In the genomic region with DNA sequence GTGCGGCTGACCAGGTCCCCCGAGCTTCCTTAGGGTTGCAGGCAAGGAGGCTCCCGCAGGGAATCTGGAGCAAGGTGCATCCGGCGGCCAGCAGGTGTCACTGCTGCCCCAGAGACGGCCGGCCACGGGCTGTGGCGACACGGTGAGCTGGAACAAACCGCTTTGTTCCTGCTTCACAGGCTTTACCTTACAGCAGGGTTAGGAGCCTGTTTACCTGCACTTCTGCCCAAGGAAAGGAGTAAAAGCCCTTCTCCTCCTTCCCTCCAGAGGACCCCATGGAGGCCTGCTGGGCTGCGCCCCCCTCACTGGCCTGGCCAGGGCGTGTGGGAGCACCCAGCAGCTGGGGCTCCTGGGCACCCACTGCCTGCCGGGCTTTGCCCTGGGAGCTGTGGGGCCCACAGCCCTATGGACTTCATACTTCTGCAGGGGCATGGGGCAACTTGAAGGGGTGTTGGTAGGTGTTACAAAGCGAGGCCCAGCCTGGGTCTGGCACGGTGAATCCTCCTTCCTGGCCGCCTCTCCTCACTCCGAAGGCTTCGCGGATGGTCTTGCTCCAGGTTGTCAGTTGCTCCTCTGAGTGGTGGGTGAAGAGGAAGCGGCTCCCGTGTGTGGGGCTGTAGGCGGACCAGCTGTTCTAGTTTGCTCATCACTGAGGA, we compare ENCODE assay signal across 1 cellular context.
TF ChIP-seq lines count a peak whose summit lies in the region.

No MANE protein-coding gene starts in this region.

TF ChIP-seq in HEK293, 187 proteins besides CTCF, POLR2A, EP300 and RAD21 (continued from another document and continues in another):
- TF ChIP-seq, protein P1, sequence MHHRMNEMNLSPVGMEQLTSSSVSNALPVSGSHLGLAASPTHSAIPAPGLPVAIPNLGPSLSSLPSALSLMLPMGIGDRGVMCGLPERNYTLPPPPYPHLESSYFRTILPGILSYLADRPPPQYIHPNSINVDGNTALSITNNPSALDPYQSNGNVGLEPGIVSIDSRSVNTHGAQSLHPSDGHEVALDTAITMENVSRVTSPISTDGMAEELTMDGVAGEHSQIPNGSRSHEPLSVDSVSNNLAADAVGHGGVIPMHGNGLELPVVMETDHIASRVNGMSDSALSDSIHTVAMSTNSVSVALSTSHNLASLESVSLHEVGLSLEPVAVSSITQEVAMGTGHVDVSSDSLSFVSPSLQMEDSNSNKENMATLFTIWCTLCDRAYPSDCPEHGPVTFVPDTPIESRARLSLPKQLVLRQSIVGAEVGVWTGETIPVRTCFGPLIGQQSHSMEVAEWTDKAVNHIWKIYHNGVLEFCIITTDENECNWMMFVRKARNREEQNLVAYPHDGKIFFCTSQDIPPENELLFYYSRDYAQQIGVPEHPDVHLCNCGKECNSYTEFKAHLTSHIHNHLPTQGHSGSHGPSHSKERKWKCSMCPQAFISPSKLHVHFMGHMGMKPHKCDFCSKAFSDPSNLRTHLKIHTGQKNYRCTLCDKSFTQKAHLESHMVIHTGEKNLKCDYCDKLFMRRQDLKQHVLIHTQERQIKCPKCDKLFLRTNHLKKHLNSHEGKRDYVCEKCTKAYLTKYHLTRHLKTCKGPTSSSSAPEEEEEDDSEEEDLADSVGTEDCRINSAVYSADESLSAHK (tag by site-specific recombination; IDR thresholded peaks at IDR 0.05), result no peak
- TF ChIP-seq ZSCAN16 (tag by site-specific recombination; IDR thresholded peaks at IDR 0.05), result no peak
- no peak for TF ChIP-seq ZNF37A (tag by site-specific recombination; IDR thresholded peaks at IDR 0.05)
- no peak for TF ChIP-seq ZNF677 (tag by site-specific recombination; IDR thresholded peaks at IDR 0.05)
- no peak for TF ChIP-seq ZNF416 (tag by site-specific recombination; IDR thresholded peaks at IDR 0.05)
- TF ChIP-seq ZBTB7A (tag by site-specific recombination; IDR thresholded peaks at IDR 0.05; ENCODE audit: low read depth), result no peak
- TF ChIP-seq ZNF341 (tag by site-specific recombination; IDR thresholded peaks at IDR 0.05; ENCODE audit: low read depth), result no peak
- no peak for TF ChIP-seq YY1 (tag by site-specific recombination; IDR thresholded peaks at IDR 0.05)
- TF ChIP-seq BCL11B (tag by site-specific recombination; IDR thresholded peaks at IDR 0.05; ENCODE audit: low read depth), result no peak
- TF ChIP-seq ZNF335 (tag by site-specific recombination; conservative IDR thresholded peaks at IDR 0.05), result 0 out of 2 replicates have a peak, but pooled peaks have one; percentile 14
- TF ChIP-seq ZFHX2 (tag by site-specific recombination; conservative IDR thresholded peaks at IDR 0.05), result no peak; the same call in 1 of the 2 replicates
- TF ChIP-seq SP3 (tag by site-specific recombination; IDR thresholded peaks at IDR 0.05), result no peak
- no peak; the same call in 1 of the 2 replicates for TF ChIP-seq ZNF792 (tag by site-specific recombination; IDR thresholded peaks at IDR 0.05)
- TF ChIP-seq ZNF658 (tag by site-specific recombination; IDR thresholded peaks at IDR 0.05), result no peak
- no peak for TF ChIP-seq ZNF555 (tag by site-specific recombination; conservative IDR thresholded peaks at IDR 0.05)
- TF ChIP-seq ZNF146 (tag by site-specific recombination; IDR thresholded peaks at IDR 0.05), result no peak
- TF ChIP-seq, protein P2, sequence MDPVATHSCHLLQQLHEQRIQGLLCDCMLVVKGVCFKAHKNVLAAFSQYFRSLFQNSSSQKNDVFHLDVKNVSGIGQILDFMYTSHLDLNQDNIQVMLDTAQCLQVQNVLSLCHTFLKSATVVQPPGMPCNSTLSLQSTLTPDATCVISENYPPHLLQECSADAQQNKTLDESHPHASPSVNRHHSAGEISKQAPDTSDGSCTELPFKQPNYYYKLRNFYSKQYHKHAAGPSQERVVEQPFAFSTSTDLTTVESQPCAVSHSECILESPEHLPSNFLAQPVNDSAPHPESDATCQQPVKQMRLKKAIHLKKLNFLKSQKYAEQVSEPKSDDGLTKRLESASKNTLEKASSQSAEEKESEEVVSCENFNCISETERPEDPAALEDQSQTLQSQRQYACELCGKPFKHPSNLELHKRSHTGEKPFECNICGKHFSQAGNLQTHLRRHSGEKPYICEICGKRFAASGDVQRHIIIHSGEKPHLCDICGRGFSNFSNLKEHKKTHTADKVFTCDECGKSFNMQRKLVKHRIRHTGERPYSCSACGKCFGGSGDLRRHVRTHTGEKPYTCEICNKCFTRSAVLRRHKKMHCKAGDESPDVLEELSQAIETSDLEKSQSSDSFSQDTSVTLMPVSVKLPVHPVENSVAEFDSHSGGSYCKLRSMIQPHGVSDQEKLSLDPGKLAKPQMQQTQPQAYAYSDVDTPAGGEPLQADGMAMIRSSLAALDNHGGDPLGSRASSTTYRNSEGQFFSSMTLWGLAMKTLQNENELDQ (tag by site-specific recombination; IDR thresholded peaks at IDR 0.05; ENCODE audit: low read depth), result no peak
- TF ChIP-seq, protein P3, sequence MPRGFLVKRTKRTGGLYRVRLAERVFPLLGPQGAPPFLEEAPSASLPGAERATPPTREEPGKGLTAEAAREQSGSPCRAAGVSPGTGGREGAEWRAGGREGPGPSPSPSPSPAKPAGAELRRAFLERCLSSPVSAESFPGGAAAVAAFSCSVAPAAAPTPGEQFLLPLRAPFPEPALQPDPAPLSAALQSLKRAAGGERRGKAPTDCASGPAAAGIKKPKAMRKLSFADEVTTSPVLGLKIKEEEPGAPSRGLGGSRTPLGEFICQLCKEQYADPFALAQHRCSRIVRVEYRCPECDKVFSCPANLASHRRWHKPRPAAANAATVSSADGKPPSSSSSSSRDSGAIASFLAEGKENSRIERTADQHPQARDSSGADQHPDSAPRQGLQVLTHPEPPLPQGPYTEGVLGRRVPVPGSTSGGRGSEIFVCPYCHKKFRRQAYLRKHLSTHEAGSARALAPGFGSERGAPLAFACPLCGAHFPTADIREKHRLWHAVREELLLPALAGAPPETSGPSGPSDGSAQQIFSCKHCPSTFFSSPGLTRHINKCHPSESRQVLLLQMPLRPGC (tag by site-specific recombination; IDR thresholded peaks at IDR 0.05), result no peak
- no peak for TF ChIP-seq BCL11A (tag by site-specific recombination; IDR thresholded peaks at IDR 0.05; ENCODE audit: low read depth)
- TF ChIP-seq SCRT2 (tag by site-specific recombination; IDR thresholded peaks at IDR 0.05), result no peak
- TF ChIP-seq ZNF521 (tag by site-specific recombination; IDR thresholded peaks at IDR 0.05), result no peak
- TF ChIP-seq, protein P4, sequence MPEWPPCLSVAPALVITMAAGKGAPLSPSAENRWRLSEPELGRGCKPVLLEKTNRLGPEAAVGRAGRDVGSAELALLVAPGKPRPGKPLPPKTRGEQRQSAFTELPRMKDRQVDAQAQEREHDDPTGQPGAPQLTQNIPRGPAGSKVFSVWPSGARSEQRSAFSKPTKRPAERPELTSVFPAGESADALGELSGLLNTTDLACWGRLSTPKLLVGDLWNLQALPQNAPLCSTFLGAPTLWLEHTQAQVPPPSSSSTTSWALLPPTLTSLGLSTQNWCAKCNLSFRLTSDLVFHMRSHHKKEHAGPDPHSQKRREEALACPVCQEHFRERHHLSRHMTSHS (tag by site-specific recombination; IDR thresholded peaks at IDR 0.05), result no peak
- no peak for TF ChIP-seq MEIS1 (CRISPR knock-in tag; IDR thresholded peaks at IDR 0.05; ENCODE audit: borderline replicate concordance)
- no peak for TF ChIP-seq ZNF23 (tag by site-specific recombination; IDR thresholded peaks at IDR 0.05; ENCODE audit: borderline replicate concordance)
- TF ChIP-seq, protein P5, sequence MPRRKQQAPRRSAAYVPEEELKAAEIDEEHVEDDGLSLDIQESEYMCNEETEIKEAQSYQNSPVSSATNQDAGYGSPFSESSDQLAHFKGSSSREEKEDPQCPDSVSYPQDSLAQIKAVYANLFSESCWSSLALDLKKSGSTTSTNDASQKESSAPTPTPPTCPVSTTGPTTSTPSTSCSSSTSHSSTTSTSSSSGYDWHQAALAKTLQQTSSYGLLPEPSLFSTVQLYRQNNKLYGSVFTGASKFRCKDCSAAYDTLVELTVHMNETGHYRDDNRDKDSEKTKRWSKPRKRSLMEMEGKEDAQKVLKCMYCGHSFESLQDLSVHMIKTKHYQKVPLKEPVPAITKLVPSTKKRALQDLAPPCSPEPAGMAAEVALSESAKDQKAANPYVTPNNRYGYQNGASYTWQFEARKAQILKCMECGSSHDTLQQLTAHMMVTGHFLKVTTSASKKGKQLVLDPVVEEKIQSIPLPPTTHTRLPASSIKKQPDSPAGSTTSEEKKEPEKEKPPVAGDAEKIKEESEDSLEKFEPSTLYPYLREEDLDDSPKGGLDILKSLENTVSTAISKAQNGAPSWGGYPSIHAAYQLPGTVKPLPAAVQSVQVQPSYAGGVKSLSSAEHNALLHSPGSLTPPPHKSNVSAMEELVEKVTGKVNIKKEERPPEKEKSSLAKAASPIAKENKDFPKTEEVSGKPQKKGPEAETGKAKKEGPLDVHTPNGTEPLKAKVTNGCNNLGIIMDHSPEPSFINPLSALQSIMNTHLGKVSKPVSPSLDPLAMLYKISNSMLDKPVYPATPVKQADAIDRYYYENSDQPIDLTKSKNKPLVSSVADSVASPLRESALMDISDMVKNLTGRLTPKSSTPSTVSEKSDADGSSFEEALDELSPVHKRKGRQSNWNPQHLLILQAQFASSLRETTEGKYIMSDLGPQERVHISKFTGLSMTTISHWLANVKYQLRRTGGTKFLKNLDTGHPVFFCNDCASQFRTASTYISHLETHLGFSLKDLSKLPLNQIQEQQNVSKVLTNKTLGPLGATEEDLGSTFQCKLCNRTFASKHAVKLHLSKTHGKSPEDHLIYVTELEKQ (tag by site-specific recombination; IDR thresholded peaks at IDR 0.05; ENCODE audit: borderline replicate concordance), result no peak
- TF ChIP-seq ZNF629 (tag by site-specific recombination; IDR thresholded peaks at IDR 0.05), result no peak
- no peak for TF ChIP-seq GLIS2 (tag by site-specific recombination; IDR thresholded peaks at IDR 0.05)
- TF ChIP-seq ZNF133 (tag by site-specific recombination; IDR thresholded peaks at IDR 0.05), result no peak
- no peak for TF ChIP-seq ZNF670 (tag by site-specific recombination; IDR thresholded peaks at IDR 0.05; ENCODE audit: low read depth)
- TF ChIP-seq, protein P6, sequence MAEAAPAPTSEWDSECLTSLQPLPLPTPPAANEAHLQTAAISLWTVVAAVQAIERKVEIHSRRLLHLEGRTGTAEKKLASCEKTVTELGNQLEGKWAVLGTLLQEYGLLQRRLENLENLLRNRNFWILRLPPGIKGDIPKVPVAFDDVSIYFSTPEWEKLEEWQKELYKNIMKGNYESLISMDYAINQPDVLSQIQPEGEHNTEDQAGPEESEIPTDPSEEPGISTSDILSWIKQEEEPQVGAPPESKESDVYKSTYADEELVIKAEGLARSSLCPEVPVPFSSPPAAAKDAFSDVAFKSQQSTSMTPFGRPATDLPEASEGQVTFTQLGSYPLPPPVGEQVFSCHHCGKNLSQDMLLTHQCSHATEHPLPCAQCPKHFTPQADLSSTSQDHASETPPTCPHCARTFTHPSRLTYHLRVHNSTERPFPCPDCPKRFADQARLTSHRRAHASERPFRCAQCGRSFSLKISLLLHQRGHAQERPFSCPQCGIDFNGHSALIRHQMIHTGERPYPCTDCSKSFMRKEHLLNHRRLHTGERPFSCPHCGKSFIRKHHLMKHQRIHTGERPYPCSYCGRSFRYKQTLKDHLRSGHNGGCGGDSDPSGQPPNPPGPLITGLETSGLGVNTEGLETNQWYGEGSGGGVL (tag by site-specific recombination; IDR thresholded peaks at IDR 0.05), result no peak
- TF ChIP-seq, protein P7, sequence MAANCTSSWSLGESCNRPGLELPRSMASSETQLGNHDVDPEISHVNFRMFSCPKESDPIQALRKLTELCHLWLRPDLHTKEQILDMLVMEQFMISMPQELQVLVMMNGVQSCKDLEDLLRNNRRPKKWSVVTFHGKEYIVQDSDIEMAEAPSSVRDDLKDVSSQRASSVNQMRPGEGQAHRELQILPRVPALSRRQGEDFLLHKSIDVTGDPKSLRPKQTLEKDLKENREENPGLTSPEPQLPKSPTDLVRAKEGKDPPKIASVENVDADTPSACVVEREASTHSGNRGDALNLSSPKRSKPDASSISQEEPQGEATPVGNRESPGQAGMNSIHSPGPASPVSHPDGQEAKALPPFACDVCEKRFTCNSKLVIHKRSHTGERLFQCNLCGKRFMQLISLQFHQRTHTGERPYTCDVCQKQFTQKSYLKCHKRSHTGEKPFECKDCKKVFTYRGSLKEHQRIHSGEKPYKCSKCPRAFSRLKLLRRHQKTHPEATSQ (tag by site-specific recombination; IDR thresholded peaks at IDR 0.05), result no peak
- no peak for TF ChIP-seq OSR2 (tag by site-specific recombination; IDR thresholded peaks at IDR 0.05)
- TF ChIP-seq, protein P8, sequence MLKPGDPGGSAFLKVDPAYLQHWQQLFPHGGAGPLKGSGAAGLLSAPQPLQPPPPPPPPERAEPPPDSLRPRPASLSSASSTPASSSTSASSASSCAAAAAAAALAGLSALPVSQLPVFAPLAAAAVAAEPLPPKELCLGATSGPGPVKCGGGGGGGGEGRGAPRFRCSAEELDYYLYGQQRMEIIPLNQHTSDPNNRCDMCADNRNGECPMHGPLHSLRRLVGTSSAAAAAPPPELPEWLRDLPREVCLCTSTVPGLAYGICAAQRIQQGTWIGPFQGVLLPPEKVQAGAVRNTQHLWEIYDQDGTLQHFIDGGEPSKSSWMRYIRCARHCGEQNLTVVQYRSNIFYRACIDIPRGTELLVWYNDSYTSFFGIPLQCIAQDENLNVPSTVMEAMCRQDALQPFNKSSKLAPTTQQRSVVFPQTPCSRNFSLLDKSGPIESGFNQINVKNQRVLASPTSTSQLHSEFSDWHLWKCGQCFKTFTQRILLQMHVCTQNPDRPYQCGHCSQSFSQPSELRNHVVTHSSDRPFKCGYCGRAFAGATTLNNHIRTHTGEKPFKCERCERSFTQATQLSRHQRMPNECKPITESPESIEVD (tag by site-specific recombination; IDR thresholded peaks at IDR 0.05), result no peak
- TF ChIP-seq, protein P9, sequence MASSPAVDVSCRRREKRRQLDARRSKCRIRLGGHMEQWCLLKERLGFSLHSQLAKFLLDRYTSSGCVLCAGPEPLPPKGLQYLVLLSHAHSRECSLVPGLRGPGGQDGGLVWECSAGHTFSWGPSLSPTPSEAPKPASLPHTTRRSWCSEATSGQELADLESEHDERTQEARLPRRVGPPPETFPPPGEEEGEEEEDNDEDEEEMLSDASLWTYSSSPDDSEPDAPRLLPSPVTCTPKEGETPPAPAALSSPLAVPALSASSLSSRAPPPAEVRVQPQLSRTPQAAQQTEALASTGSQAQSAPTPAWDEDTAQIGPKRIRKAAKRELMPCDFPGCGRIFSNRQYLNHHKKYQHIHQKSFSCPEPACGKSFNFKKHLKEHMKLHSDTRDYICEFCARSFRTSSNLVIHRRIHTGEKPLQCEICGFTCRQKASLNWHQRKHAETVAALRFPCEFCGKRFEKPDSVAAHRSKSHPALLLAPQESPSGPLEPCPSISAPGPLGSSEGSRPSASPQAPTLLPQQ (tag by site-specific recombination; IDR thresholded peaks at IDR 0.05), result peak; percentile 96
- no peak for TF ChIP-seq GLI2 (tag by site-specific recombination; IDR thresholded peaks at IDR 0.05; ENCODE audit: borderline replicate concordance, low read depth)
